Comparison of ENCODE assay signal across 27 cellular contexts in the genomic region with DNA sequence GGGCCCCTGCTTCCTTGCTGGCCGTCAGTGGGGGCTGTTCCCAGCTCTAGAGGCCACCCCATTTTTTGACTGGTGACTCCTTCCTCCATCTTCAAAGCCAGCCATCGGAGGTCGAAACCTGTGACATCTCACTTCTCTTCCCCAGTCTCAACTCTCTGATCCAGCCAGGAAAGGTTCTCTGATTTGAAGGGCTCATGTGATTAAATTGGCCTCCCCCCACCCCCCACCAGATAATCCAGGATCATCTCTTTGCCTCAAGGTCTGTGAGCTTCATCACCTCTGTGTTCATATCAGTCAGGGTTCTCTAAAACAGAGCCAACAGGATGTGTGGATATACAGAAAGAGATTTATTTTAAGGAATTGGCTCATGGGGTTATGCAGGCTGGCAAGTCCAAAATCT. TPM values are rescaled to one million over a fixed set of nuclear protein-coding genes. Genes with fewer than 3 reads are reported as not detected.
"Had no signal": no experiment of that assay in that cellular context is flagged by ENCODE, and none has a peak within 500 bp of the region (broad histone marks: within the 10 kb centered on the region; RNA-seq: fewer than 3 reads in every experiment).

No MANE protein-coding gene starts in this region.

- H3K27me3 ChIP-seq: colonic mucosa, pancreas, right atrium auricular region, testis had no signal

- H3K27ac Mint-ChIP-seq: dendritic cell treated with granulocyte-macrophage colony-stimulating factor and Interleukin-4, amounts not matched to agents 40 ng/mL and 50 ng/mL, for 4 days; immature natural killer cell; memory B cell; natural killer cell; progenitor cell of endocrine pancreas; stimulated activated memory B cell treated with anti-CD40 and anti-IgM and Interleukin-4, amounts not matched to agents 10 μg/mL and 1 μg/mL and 100 μg/mL, for 72 hours; type B pancreatic cell had no signal

- H3K36me3 ChIP-seq: colonic mucosa, neutrophil, pancreas, right atrium auricular region, tibial artery had no signal

- H3K27ac ChIP-seq: colonic mucosa, neutrophil, pancreas, right atrium auricular region, testis, tibial artery had no signal

- H3K4me1 ChIP-seq: colonic mucosa, pancreas, testis, tibial artery had no signal

- H3K4me3 Mint-ChIP-seq: dendritic cell treated with granulocyte-macrophage colony-stimulating factor and Interleukin-4, amounts not matched to agents 40 ng/mL and 50 ng/mL, for 4 days; immature natural killer cell; memory B cell; natural killer cell; stimulated activated memory B cell treated with anti-CD40 and anti-IgM and Interleukin-4, amounts not matched to agents 10 μg/mL and 1 μg/mL and 100 μg/mL, for 72 hours; type B pancreatic cell had no signal

- DNase-seq: colonic mucosa; effector CD8-positive, alpha-beta T cell; hypothalamus; immature natural killer cell; islet precursor cell; kidney glomerular epithelial cell; natural killer cell; stimulated activated CD4-positive, alpha-beta T cell treated with anti-CD3 and anti-CD28 coated beads, Interleukin-2, amount 100 ng/mL, for 24 hours; stimulated activated CD4-positive, alpha-beta T cell treated with anti-CD3 and anti-CD28 coated beads, Interleukin-4, amount 100 ng/mL, for 24 hours; stimulated activated naive CD8-positive, alpha-beta T cell treated with anti-CD3 and anti-CD28 coated beads, Interleukin-15, Interleukin-2, amounts not matched to agents 100 U/mL and 50 U/mL, for 24 hours; substantia nigra; testis had no signal

- H3K9me3 ChIP-seq: colonic mucosa, neutrophil, pancreas, right atrium auricular region, testis, tibial artery had no signal

- H3K4me1 Mint-ChIP-seq: natural killer cell had no signal

- ATAC-seq: natural killer cell; pancreas; sciatic nerve; stimulated activated memory B cell treated with anti-CD40 and anti-IgM and Interleukin-4, amounts not matched to agents 10 μg/mL and 1 μg/mL and 100 μg/mL, for 72 hours; stimulated activated naive CD8-positive, alpha-beta T cell treated with anti-CD3 and anti-CD28 coated beads, Interleukin-15, Interleukin-2, amounts not matched to agents 100 U/mL and 50 U/mL, for 24 hours had no signal

- H3K4me3 ChIP-seq: colonic mucosa, lung, pancreas, right atrium auricular region, testis, tibial artery had no signal

- H3K9me3 Mint-ChIP-seq: dendritic cell treated with granulocyte-macrophage colony-stimulating factor and Interleukin-4, amounts not matched to agents 40 ng/mL and 50 ng/mL, for 4 days; immature natural killer cell; memory B cell; natural killer cell; stimulated activated memory B cell treated with anti-CD40 and anti-IgM and Interleukin-4, amounts not matched to agents 10 μg/mL and 1 μg/mL and 100 μg/mL, for 72 hours; type B pancreatic cell had no signal

- H3K36me3 Mint-ChIP-seq: immature natural killer cell; memory B cell; natural killer cell; stimulated activated memory B cell treated with anti-CD40 and anti-IgM and Interleukin-4, amounts not matched to agents 10 μg/mL and 1 μg/mL and 100 μg/mL, for 72 hours; type B pancreatic cell had no signal

RNA-seq across cellular contexts. Expression of gene RAMP3, which starts 5.6 kb away (rescaled TPM):
- total RNA-seq: endothelial cell of umbilical vein, epithelial cell of proximal tubule, fibroblast of villous mesenchyme, natural killer cell, progenitor cell of endocrine pancreas had no signal
- polyA plus RNA-seq: endothelial cell of umbilical vein, immature natural killer cell, neural cell had no signal
